Comparison of ENCODE assay signal across 29 cellular contexts in genomic region chr7:144036302-144036858, GRCh38. TPM values are rescaled to one million over a fixed set of nuclear protein-coding genes. Genes with fewer than 3 reads are reported as not detected.
DNase-seq lines count a peak whose midpoint lies in the region; ATAC-seq, FAIRE-seq and TF ChIP-seq lines count a peak whose summit lies in the region.
"Had no signal": no experiment of that assay in that cellular context is flagged by ENCODE, and none has a peak within 500 bp of the region (broad histone marks: within the 10 kb centered on the region; RNA-seq: fewer than 3 reads in every experiment).

No MANE protein-coding gene starts in this region.

- H3K27ac ChIP-seq in left ventricle myocardium inferior (replicated peaks) (peak overlapping the region; percentile 54), right cardiac atrium (ENCODE audit: low read length) (no peak overlapping the region), endothelial cell of umbilical vein (ENCODE audit: insufficient read depth, low read depth, low read length) (no peak overlapping the region)
- H3K27ac ChIP-seq: A549 had no signal

- no peaks in the 10 kb centered on the region for H3K79me2 ChIP-seq in endothelial cell of umbilical vein (ENCODE audit: control insufficient read depth, insufficient read depth, low read length)

- BruUV-seq in endothelial cell of umbilical vein (replicated peaks; lab: Mats Ljungman, UMichigan) = no TSS peak

- no peak overlapping the region for H3K9ac ChIP-seq in endothelial cell of umbilical vein (replicated peaks; ENCODE audit: extremely low read depth, insufficient read depth, low read length)

- H3K4me2 ChIP-seq in endothelial cell of umbilical vein (ENCODE audit: insufficient read depth, low read length) = peak overlapping the region; percentile 24
- H3K4me2 ChIP-seq: A549 had no signal

- no peaks in the 10 kb centered on the region for H3K36me3 ChIP-seq in left ventricle myocardium inferior
- no peaks in the 10 kb centered on the region for H3K36me3 ChIP-seq in endothelial cell of umbilical vein (ENCODE audit: control insufficient read depth in 2 of 2, extremely low read depth in 1 of 2, insufficient read depth in 2 of 2, low read length in 2 of 2)

- intact Hi-C loops in left ventricle myocardium inferior (cut with micrococcal nuclease) = no loop called here
- intact Hi-C loops in right cardiac atrium (cut with DNase I) = no loop called here
- intact Hi-C loops in endothelial cell of umbilical vein (cut with micrococcal nuclease) = no loop called here

- no peak for TF ChIP-seq CTCF in left ventricle myocardium inferior (IDR thresholded peaks at IDR 0.05; ENCODE audit: borderline replicate concordance)
- TF ChIP-seq CTCF in endothelial cell of umbilical vein (IDR thresholded peaks at IDR 0.05; ENCODE audit: extremely low read depth in 1 of 2, insufficient read depth in 1 of 2, low read depth in 1 of 2, low read length in 2 of 2) = no peak

- H3K27me3 ChIP-seq in left ventricle myocardium inferior (ENCODE audit: low read depth) (no peaks in the 10 kb centered on the region), right cardiac atrium (ENCODE audit: control insufficient read depth, insufficient read depth) (no peaks in the 10 kb centered on the region), endothelial cell of umbilical vein (ENCODE audit: control insufficient read depth in 2 of 2, insufficient read depth in 2 of 2, low read length in 2 of 2) (no peaks in the 10 kb centered on the region)

- no peak for FAIRE-seq in endothelial cell of umbilical vein (lab: Jason Lieb, UNC)
- FAIRE-seq: A549, GM12892, GM19239, H1 had no signal

- WGBS in right cardiac atrium = 84% methylated on average over 1 of the region's 1 CpG

- dilution Hi-C loops in endothelial cell of umbilical vein (cut with MboI; ENCODE audit: extremely low pct_ligation_motif_present, low sequenced_read_pairs) = no loop called here

- H3K9me1 ChIP-seq in endothelial cell of umbilical vein (replicated peaks; ENCODE audit: control insufficient read depth, extremely low read depth, insufficient read depth, low read length) = no peaks in the 10 kb centered on the region

- POLR2A ChIA-PET in endothelial cell of umbilical vein (lab: Charles Lee) = no interaction called here

- CTCF ChIA-PET in endothelial cell of umbilical vein (lab: Charles Lee) = interaction anchor here (1.6 to 2.3 kb wide), 2 partner anchors 91 to 299 kb away, joined by 5 read pairs; no protein-coding TSS in a partner anchor

- H3K4me1 ChIP-seq in left ventricle myocardium inferior (peaks cover 4% of the 10 kb centered on the region), right cardiac atrium (ENCODE audit: control insufficient read depth, insufficient read depth, low read length) (no peaks in the 10 kb centered on the region), endothelial cell of umbilical vein (ENCODE audit: control insufficient read depth, extremely low read depth, insufficient read depth, low read length) (peaks cover 7% of the 10 kb centered on the region)
- H3K4me1 ChIP-seq: A549 had no signal

- H4K20me1 ChIP-seq in endothelial cell of umbilical vein (replicated peaks; ENCODE audit: control insufficient read depth, extremely low read depth, insufficient read depth, low read length) = no peaks in the 10 kb centered on the region

- H2AFZ ChIP-seq in endothelial cell of umbilical vein (ENCODE audit: low read depth, low read length) = peak overlapping the region; percentile 74

- TF ChIP-seq POLR2A in endothelial cell of umbilical vein (IDR thresholded peaks at IDR 0.05; ENCODE audit: low read depth, low read length) = no peak

- H3K9me3 ChIP-seq in left ventricle myocardium inferior (replicated peaks) (peaks cover 2% of the 10 kb centered on the region), right cardiac atrium (ENCODE audit: control insufficient read depth, low read length) (no peaks in the 10 kb centered on the region), endothelial cell of umbilical vein (replicated peaks; ENCODE audit: control insufficient read depth, insufficient read depth, low read length) (no peaks in the 10 kb centered on the region)
- H3K9me3 ChIP-seq: A549, Caco-2 had no signal

- no peak for ATAC-seq in right cardiac atrium
- ATAC-seq: A549; CD8-positive, alpha-beta T cell had no signal

- no peak overlapping the region for H3K4me3 ChIP-seq in left ventricle myocardium inferior
- H3K4me3 ChIP-seq in right cardiac atrium (ENCODE audit: low read length) = no peak overlapping the region
- no peak overlapping the region for H3K4me3 ChIP-seq in endothelial cell of umbilical vein (replicated peaks in 1 of 3; ENCODE audit: insufficient read depth in 1 of 3, low read depth in 1 of 3, low read length in 3 of 3)
- H3K4me3 ChIP-seq: A549 had no signal

- no peak for DNase-seq in left ventricle myocardium inferior
- no peak for DNase-seq in right cardiac atrium
- DNase-seq in HT1080 (ENCODE audit: low read depth) = peak; percentile 41
- peak; percentile 61 for DNase-seq in endothelial cell of umbilical vein (ENCODE audit: low read depth, low spot score)
- peak; percentile 4 for DNase-seq in pulmonary artery endothelial cell (ENCODE audit: low read depth, low spot score)
- DNase-seq in NCI-H1105 (lab: John Stamatoyannopoulos, UW) = no peak
- DNase-seq in NCI-H510A treated with DMSO at 0.1 percent for 48 hours (lab: John Stamatoyannopoulos, UW) = no peak
- no peak for DNase-seq in NOMO-1 treated with dmso at 0.1 percent for 144 hours (lab: John Stamatoyannopoulos, UW; ENCODE audit: unreplicated experiment)
- DNase-seq: C1 segment of cervical spinal cord; Caco-2; CD8-positive, alpha-beta T cell; GF-D8; HCEC 1CT; NCI-H1048; NCI-H1436; NCI-H187; NCI-H2081 treated with DMSO at 0.1 percent for 48 hours; NCI-H2171; NCI-H226; NCI-H524; NCI-H774; RPMI8226; SHP77 treated with DMSO at 0.1 percent for 48 hours; SW 1271 had no signal

RNA-seq across cellular contexts. Expression of gene OR2A5, which starts 12.4 kb away (rescaled TPM):
- total RNA-seq in left ventricle myocardium inferior = not detected
- not detected for total RNA-seq in right cardiac atrium
- polyA plus RNA-seq in right cardiac atrium = not detected
- total RNA-seq in HT1080 (2014; rRNA removed; shearing (Covaris generic)) = not detected in 2 replicates
- polyA plus RNA-seq in HT1080 (2015; cell fraction: cytosol; rRNA removed) = not detected in 2 replicates
- polyA plus RNA-seq in HT1080 (2015; cell fraction: nucleus; rRNA removed) = not detected in 2 replicates
- total RNA-seq in endothelial cell of umbilical vein = not detected in 2 replicates
- polyA plus RNA-seq in endothelial cell of umbilical vein = not detected in 2 replicates
- polyA plus RNA-seq in endothelial cell of umbilical vein (2011; cell fraction: cytosol; rRNA removed) = not detected in 2 replicates
- not detected in 2 replicates for polyA plus RNA-seq in endothelial cell of umbilical vein (2011; cell fraction: nucleus; rRNA removed)
- not detected in 2 replicates for polyA plus RNA-seq in endothelial cell of umbilical vein (2012)
- not detected in 2 replicates for polyA minus RNA-seq in endothelial cell of umbilical vein
- not detected for polyA minus RNA-seq in endothelial cell of umbilical vein (2011; cell fraction: cytosol; rRNA and poly(A)+ RNA removed)
- not detected in 2 replicates for polyA minus RNA-seq in endothelial cell of umbilical vein (2011; cell fraction: nucleus; rRNA and poly(A)+ RNA removed)
- total RNA-seq in pulmonary artery endothelial cell = not detected in 2 replicates
- total RNA-seq: Caco-2; CD8-positive, alpha-beta T cell; H1 had no signal
- polyA plus RNA-seq: A549, H1, IgD-negative memory B cell had no signal

RNA-seq across cellular contexts. Expression of gene OR2A25, which starts 33.2 kb away (rescaled TPM):
- total RNA-seq in left ventricle myocardium inferior = not detected
- total RNA-seq in right cardiac atrium = not detected
- not detected for polyA plus RNA-seq in right cardiac atrium
- total RNA-seq in HT1080 (2014; rRNA removed; shearing (Covaris generic)) = not detected in 2 replicates
- polyA plus RNA-seq in HT1080 (2015; cell fraction: cytosol; rRNA removed) = not detected in 2 replicates
- not detected in 2 replicates for polyA plus RNA-seq in HT1080 (2015; cell fraction: nucleus; rRNA removed)
- total RNA-seq in endothelial cell of umbilical vein = not detected in 2 replicates
- not detected in 2 replicates for polyA plus RNA-seq in endothelial cell of umbilical vein
- not detected in 2 replicates for polyA plus RNA-seq in endothelial cell of umbilical vein (2011; cell fraction: cytosol; rRNA removed)
- not detected in 2 replicates for polyA plus RNA-seq in endothelial cell of umbilical vein (2011; cell fraction: nucleus; rRNA removed)
- not detected in 2 replicates for polyA plus RNA-seq in endothelial cell of umbilical vein (2012)
- polyA minus RNA-seq in endothelial cell of umbilical vein = not detected in 2 replicates
- not detected for polyA minus RNA-seq in endothelial cell of umbilical vein (2011; cell fraction: cytosol; rRNA and poly(A)+ RNA removed)
- polyA minus RNA-seq in endothelial cell of umbilical vein (2011; cell fraction: nucleus; rRNA and poly(A)+ RNA removed) = not detected in 2 replicates
- total RNA-seq in pulmonary artery endothelial cell = not detected in 2 replicates
- total RNA-seq: Caco-2; CD8-positive, alpha-beta T cell; H1 had no signal
- polyA plus RNA-seq: A549, H1, IgD-negative memory B cell had no signal

RNA-seq across cellular contexts. Expression of gene OR6B1, which starts 36.3 kb away (rescaled TPM):
- total RNA-seq in left ventricle myocardium inferior = not detected
- total RNA-seq in right cardiac atrium = not detected
- polyA plus RNA-seq in right cardiac atrium = not detected
- not detected in 2 replicates for total RNA-seq in HT1080 (2014; rRNA removed; shearing (Covaris generic))
- not detected in 2 replicates for polyA plus RNA-seq in HT1080 (2015; cell fraction: cytosol; rRNA removed)
- not detected in 2 replicates for polyA plus RNA-seq in HT1080 (2015; cell fraction: nucleus; rRNA removed)
- total RNA-seq in endothelial cell of umbilical vein = not detected in 2 replicates
- not detected in 2 replicates for polyA plus RNA-seq in endothelial cell of umbilical vein
- polyA plus RNA-seq in endothelial cell of umbilical vein (2011; cell fraction: cytosol; rRNA removed) = not detected in 2 replicates
- not detected in 2 replicates for polyA plus RNA-seq in endothelial cell of umbilical vein (2011; cell fraction: nucleus; rRNA removed)
- polyA plus RNA-seq in endothelial cell of umbilical vein (2012) = not detected in 2 replicates
- polyA minus RNA-seq in endothelial cell of umbilical vein = not detected in 2 replicates
- polyA minus RNA-seq in endothelial cell of umbilical vein (2011; cell fraction: cytosol; rRNA and poly(A)+ RNA removed) = not detected
- polyA minus RNA-seq in endothelial cell of umbilical vein (2011; cell fraction: nucleus; rRNA and poly(A)+ RNA removed) = not detected in 2 replicates
- total RNA-seq in pulmonary artery endothelial cell = not detected in 2 replicates
- total RNA-seq: Caco-2; CD8-positive, alpha-beta T cell; H1 had no signal
- polyA plus RNA-seq: A549, H1, IgD-negative memory B cell had no signal

RNA-seq across cellular contexts. Expression of gene OR2A12, which starts 49.7 kb away (rescaled TPM):
- total RNA-seq in left ventricle myocardium inferior = not detected
- total RNA-seq in right cardiac atrium = not detected
- not detected for polyA plus RNA-seq in right cardiac atrium
- total RNA-seq in HT1080 (2014; rRNA removed; shearing (Covaris generic)) = not detected in 2 replicates
- not detected in 2 replicates for polyA plus RNA-seq in HT1080 (2015; cell fraction: cytosol; rRNA removed)
- not detected in 2 replicates for polyA plus RNA-seq in HT1080 (2015; cell fraction: nucleus; rRNA removed)
- total RNA-seq in endothelial cell of umbilical vein = not detected in 2 replicates
- polyA plus RNA-seq in endothelial cell of umbilical vein = not detected in 2 replicates
- not detected in 2 replicates for polyA plus RNA-seq in endothelial cell of umbilical vein (2011; cell fraction: cytosol; rRNA removed)
- not detected in 2 replicates for polyA plus RNA-seq in endothelial cell of umbilical vein (2011; cell fraction: nucleus; rRNA removed)
- polyA plus RNA-seq in endothelial cell of umbilical vein (2012) = not detected in 2 replicates
- not detected in 2 replicates for polyA minus RNA-seq in endothelial cell of umbilical vein
- polyA minus RNA-seq in endothelial cell of umbilical vein (2011; cell fraction: cytosol; rRNA and poly(A)+ RNA removed) = not detected
- not detected in 2 replicates for polyA minus RNA-seq in endothelial cell of umbilical vein (2011; cell fraction: nucleus; rRNA and poly(A)+ RNA removed)
- not detected in 2 replicates for total RNA-seq in pulmonary artery endothelial cell
- total RNA-seq: Caco-2; CD8-positive, alpha-beta T cell; H1 had no signal
- polyA plus RNA-seq: A549, H1, IgD-negative memory B cell had no signal

Comparison
In these comparisons a context has a peak if more than half of its experiments do, and no peak if none do; other contexts are left out.
1. DNase-seq: peak in HT1080 (single experiment), endothelial cell of umbilical vein (single experiment) and pulmonary artery endothelial cell (single experiment); none in left ventricle myocardium inferior (single experiment), right cardiac atrium (0 of 3), NCI-H1105 (single experiment), NCI-H510A treated with DMSO at 0.1 percent for 48 hours (single experiment) and NOMO-1 treated with dmso at 0.1 percent for 144 hours (single experiment).